25 cellular contexts compared by ENCODE assay signal in genomic region chr4:53852343-53852742, GRCh38.
DNase-seq lines count a peak whose midpoint lies in the region; ATAC-seq and TF ChIP-seq lines count a peak whose summit lies in the region.
"Had no signal": no experiment of that assay in that cellular context is flagged by ENCODE, and none has a peak within 500 bp of the region (broad histone marks: within the 10 kb centered on the region; RNA-seq: fewer than 3 reads in every experiment).

No MANE protein-coding gene starts in this region.

- H3K4me2 ChIP-seq in osteoblast (ENCODE audit: insufficient read depth, low read length), result peak overlapping the region; percentile 60

- H3K4me3 Mint-ChIP-seq in natural killer cell treated with Interleukin-12 subunit alpha and Interleukin-12 subunit beta and Interleukin-15 and Interleukin-18, amount 100 ng/mL, for 72 hours, result no peak overlapping the region
- no peak overlapping the region for H3K4me3 Mint-ChIP-seq in T-helper 17 cell
- H3K4me3 Mint-ChIP-seq: activated CD8-positive, alpha-beta T cell treated with anti-CD3 and anti-CD28 coated beads, Interleukin-2, amount 10 ng/mL, durations not matched to agents 7 days and 5 days; activated naive CD4-positive, alpha-beta T cell treated with anti-CD3 and anti-CD28 coated beads for 36 hours; activated T-cell treated with anti-CD3 and anti-CD28 coated beads, Interleukin-2, amount 50 U/mL, for 24 hours; neural crest cell; type B pancreatic cell had no signal

- no peak overlapping the region for H3K27ac Mint-ChIP-seq in natural killer cell treated with Interleukin-12 subunit alpha and Interleukin-12 subunit beta and Interleukin-15 and Interleukin-18, amount 100 ng/mL, for 72 hours
- H3K27ac Mint-ChIP-seq in T-helper 17 cell, result no peak overlapping the region
- H3K27ac Mint-ChIP-seq: activated CD8-positive, alpha-beta T cell treated with anti-CD3 and anti-CD28 coated beads, Interleukin-2, amount 10 ng/mL, durations not matched to agents 7 days and 5 days; activated naive CD4-positive, alpha-beta T cell treated with anti-CD3 and anti-CD28 coated beads for 36 hours; activated T-cell treated with anti-CD3 and anti-CD28 coated beads, Interleukin-2, amount 50 U/mL, for 24 hours; progenitor cell of endocrine pancreas; type B pancreatic cell had no signal

- H3K9me3 Mint-ChIP-seq in natural killer cell treated with Interleukin-12 subunit alpha and Interleukin-12 subunit beta and Interleukin-15 and Interleukin-18, amount 100 ng/mL, for 72 hours, result no peaks in the 10 kb centered on the region
- H3K9me3 Mint-ChIP-seq: activated naive CD4-positive, alpha-beta T cell treated with anti-CD3 and anti-CD28 coated beads for 36 hours; activated T-cell treated with anti-CD3 and anti-CD28 coated beads, Interleukin-2, amount 50 U/mL, for 24 hours; neural crest cell; type B pancreatic cell had no signal

- peak overlapping the region; percentile 83 for H2AFZ ChIP-seq in osteoblast (ENCODE audit: low read length)

- H3K27me3 ChIP-seq in brain microvascular endothelial cell (replicated peaks) (no peaks in the 10 kb centered on the region), osteoblast (ENCODE audit: insufficient read depth, low read length) (no peaks in the 10 kb centered on the region)
- H3K27me3 ChIP-seq: gastroesophageal sphincter, stomach had no signal

- H3K27ac ChIP-seq in brain microvascular endothelial cell, result no peak overlapping the region
- H3K27ac ChIP-seq in osteoblast (ENCODE audit: low read depth, low read length), result peak overlapping the region; percentile 60
- H3K27ac ChIP-seq: gastroesophageal sphincter had no signal

- H4K20me1 ChIP-seq in osteoblast (ENCODE audit: insufficient read depth, low read length), result no peaks in the 10 kb centered on the region

- H3K9me3 ChIP-seq in osteoblast (ENCODE audit: low read depth, low read length), result no peaks in the 10 kb centered on the region
- no peaks in the 10 kb centered on the region for H3K9me3 ChIP-seq in T-helper 17 cell (ENCODE audit: control insufficient read depth, low read length, poor library complexity, severe bottlenecking)
- H3K9me3 ChIP-seq: gastroesophageal sphincter, stomach had no signal

- H3K4me1 Mint-ChIP-seq in natural killer cell treated with Interleukin-12 subunit alpha and Interleukin-12 subunit beta and Interleukin-15 and Interleukin-18, amount 100 ng/mL, for 72 hours (ENCODE audit: low read depth in 2 of 2), result no peaks in the 10 kb centered on the region
- no peaks in the 10 kb centered on the region for H3K4me1 Mint-ChIP-seq in T-helper 17 cell

- no peak overlapping the region for H3K4me3 ChIP-seq in brain microvascular endothelial cell (ENCODE audit: low read depth, low read length)
- no peak overlapping the region for H3K4me3 ChIP-seq in fibroblast of villous mesenchyme (ENCODE audit: low read depth, low read length)
- no peak overlapping the region for H3K4me3 ChIP-seq in osteoblast (ENCODE audit: insufficient read depth, low read length)
- H3K4me3 ChIP-seq: gastroesophageal sphincter, skin epidermis, stomach had no signal

- H3K27me3 Mint-ChIP-seq in natural killer cell treated with Interleukin-12 subunit alpha and Interleukin-12 subunit beta and Interleukin-15 and Interleukin-18, amount 100 ng/mL, for 72 hours, result peaks cover 6 to 11% of the 10 kb centered on the region in 2 donors
- H3K27me3 Mint-ChIP-seq in T-helper 17 cell, result peaks cover 15% of the 10 kb centered on the region
- H3K27me3 Mint-ChIP-seq: progenitor cell of endocrine pancreas, type B pancreatic cell had no signal

- H3K4me1 ChIP-seq in osteoblast (ENCODE audit: insufficient read depth, low read length), result peaks cover 40% of the 10 kb centered on the region
- H3K4me1 ChIP-seq: gastroesophageal sphincter, stomach had no signal

- in situ Hi-C loops in brain microvascular endothelial cell (cut with HindIII; ENCODE audit: low pct_ligation_motif_present, low sequenced_read_pairs), result no loop called here

- H3K36me3 ChIP-seq in brain microvascular endothelial cell (replicated peaks) (no peaks in the 10 kb centered on the region), osteoblast (ENCODE audit: insufficient read depth, low read length) (no peaks in the 10 kb centered on the region)
- H3K36me3 ChIP-seq: gastroesophageal sphincter, stomach had no signal

- DNase-seq in EH (ENCODE audit: low read depth), result peak; percentile 80
- peak; percentile 34 for DNase-seq in brain microvascular endothelial cell
- peak; percentile 79 for DNase-seq in fibroblast of villous mesenchyme (ENCODE audit: low read depth)
- no peak for DNase-seq in osteoblast (ENCODE audit: insufficient read length, low spot score, missing footprints)
- no peak for DNase-seq in NCI-H2081 treated with DMSO at 0.1 percent for 48 hours (lab: John Stamatoyannopoulos, UW)
- DNase-seq in natural killer cell treated with Interleukin-12 subunit alpha and Interleukin-12 subunit beta and Interleukin-15 and Interleukin-18, amount 100 ng/mL, for 72 hours (ENCODE audit: low spot score), result no peak
- no peak for DNase-seq in T-helper 17 cell
- DNase-seq in DMS 273 treated with DMSO at 0.1 percent for 48 hours (lab: John Stamatoyannopoulos, UW), result no peak
- DNase-seq: activated CD4-positive, CD25-positive, alpha-beta regulatory T cell; activated CD8-positive, alpha-beta T cell treated with anti-CD3 and anti-CD28 coated beads, Interleukin-2, amount 10 ng/mL, durations not matched to agents 7 days and 5 days; activated naive CD4-positive, alpha-beta T cell treated with anti-CD3 and anti-CD28 coated beads for 36 hours; activated T-cell treated with anti-CD3 and anti-CD28 coated beads, Interleukin-2, amount 50 U/mL, for 24 hours; anterior cingulate cortex; cortex of kidney; DND-41; NCI-H1105; NCI-H510A; stimulated activated CD4-positive, alpha-beta T cell treated with anti-CD3 and anti-CD28 coated beads, Interleukin-4, amount 100 ng/mL, for 4 hours; stomach had no signal

- no peaks in the 10 kb centered on the region for H3K79me2 ChIP-seq in osteoblast (ENCODE audit: insufficient read depth, low read length)

- no peak for ATAC-seq in natural killer cell treated with Interleukin-12 subunit alpha and Interleukin-12 subunit beta and Interleukin-15 and Interleukin-18, amount 100 ng/mL, for 72 hours
- ATAC-seq in T-helper 17 cell, result no peak
- ATAC-seq: activated CD8-positive, alpha-beta T cell treated with anti-CD3 and anti-CD28 coated beads, Interleukin-2, amount 10 ng/mL, durations not matched to agents 7 days and 5 days; gastroesophageal sphincter; SK-N-SH treated with all-trans-retinoic acid at 6 μM for 48 hours had no signal

- TF ChIP-seq CTCF in brain microvascular endothelial cell (IDR thresholded peaks at IDR 0.05; ENCODE audit: low read depth, low read length, missing control alignments) (no peak), fibroblast of villous mesenchyme (IDR thresholded peaks at IDR 0.05; ENCODE audit: insufficient read depth, low read depth, low read length) (no peak), osteoblast (IDR thresholded peaks at IDR 0.05; ENCODE audit: extremely low read depth, low read depth, low read length) (no peak)

- no peaks in the 10 kb centered on the region for H3K36me3 Mint-ChIP-seq in natural killer cell treated with Interleukin-12 subunit alpha and Interleukin-12 subunit beta and Interleukin-15 and Interleukin-18, amount 100 ng/mL, for 72 hours
- no peaks in the 10 kb centered on the region for H3K36me3 Mint-ChIP-seq in T-helper 17 cell (ENCODE audit: low read depth)
- H3K36me3 Mint-ChIP-seq: type B pancreatic cell had no signal

Comparison
In these comparisons a context has a peak if more than half of its experiments do, and no peak if none do; other contexts are left out.
1. DNase-seq: peak in EH (single experiment), brain microvascular endothelial cell (single experiment) and fibroblast of villous mesenchyme (single experiment); none in osteoblast (single experiment), NCI-H2081 treated with DMSO at 0.1 percent for 48 hours (single experiment), natural killer cell treated with Interleukin-12 subunit alpha and Interleukin-12 subunit beta and Interleukin-15 and Interleukin-18, amount 100 ng/mL, for 72 hours (single experiment), T-helper 17 cell (0 of 3) and DMS 273 treated with DMSO at 0.1 percent for 48 hours (single experiment).